ENCODE assay signal across 2 cellular contexts in genomic region chr7:124781418-124781817, GRCh38.
TF ChIP-seq lines count a peak whose summit lies in the region.

No MANE protein-coding gene starts in this region.

TF ChIP-seq in GM23338, 12 proteins besides CTCF, POLR2A, EP300 and RAD21:
- TF ChIP-seq ZNF462 (CRISPR knock-in tag; IDR thresholded peaks at IDR 0.05) = no peak
- TF ChIP-seq NANOG (IDR thresholded peaks at IDR 0.05; ENCODE audit: borderline replicate concordance) = no peak
- no peak for TF ChIP-seq ZNF331 (CRISPR knock-in tag; IDR thresholded peaks at IDR 0.05; ENCODE audit: low read depth)
- TF ChIP-seq REST (IDR thresholded peaks at IDR 0.05; ENCODE audit: unreplicated experiment) = no peak
- TF ChIP-seq EZH2 (IDR thresholded peaks at IDR 0.05; ENCODE audit: low read depth, unreplicated experiment) = no peak
- no peak for TF ChIP-seq ETS1 (IDR thresholded peaks at IDR 0.05)
- no peak for TF ChIP-seq STAT1 (IDR thresholded peaks at IDR 0.05; ENCODE audit: unreplicated experiment)
- no peak for TF ChIP-seq POLR2AphosphoS5 (IDR thresholded peaks at IDR 0.05; ENCODE audit: low read depth)
- TF ChIP-seq EZH2phosphoT487 (IDR thresholded peaks at IDR 0.05; ENCODE audit: unreplicated experiment) = no peak
- TF ChIP-seq CREB1 (CRISPR knock-in tag; IDR thresholded peaks at IDR 0.05; ENCODE audit: low read depth) = no peak
- no peak for TF ChIP-seq JUNB (IDR thresholded peaks at IDR 0.05; ENCODE audit: unreplicated experiment)
- no peak for TF ChIP-seq ZNF114 (CRISPR knock-in tag; IDR thresholded peaks at IDR 0.05)

TF ChIP-seq in H1, 55 proteins besides CTCF, POLR2A, EP300 and RAD21:
- TF ChIP-seq SIN3A (conservative IDR thresholded peaks at IDR 0.05 in 1 of 2, IDR thresholded peaks at IDR 0.05 in 1 of 2; ENCODE audit: low read depth in 1 of 2, low read length in 2 of 2) (no peak), TBP (IDR thresholded peaks at IDR 0.05; ENCODE audit: low read depth, low read length) (no peak), SP2 (IDR thresholded peaks at IDR 0.05; ENCODE audit: low read length) (no peak), PHF8 (conservative IDR thresholded peaks at IDR 0.05; ENCODE audit: low read depth, low read length) (no peak), TCF12 (IDR thresholded peaks at IDR 0.05; ENCODE audit: low read depth, low read length) (no peak), CTBP2 (IDR thresholded peaks at IDR 0.05; ENCODE audit: borderline replicate concordance, insufficient read depth, insufficient read length, low read length) (no peak), GABPA (IDR thresholded peaks at IDR 0.05; ENCODE audit: borderline replicate concordance, insufficient read depth, low read length) (no peak), CHD1 (IDR thresholded peaks at IDR 0.05; ENCODE audit: low read depth, low read length) (no peak), CHD2 (IDR thresholded peaks at IDR 0.05; ENCODE audit: low read length) (no peak), POU5F1 (IDR thresholded peaks at IDR 0.05; ENCODE audit: low read depth, low read length) (no peak), E2F6 (IDR thresholded peaks at IDR 0.05) (no peak), YY1 (IDR thresholded peaks at IDR 0.05; ENCODE audit: low read depth, low read length) (no peak), KDM4A (IDR thresholded peaks at IDR 0.05; ENCODE audit: low read depth, low read length, severe bottlenecking) (no peak), CEBPB (IDR thresholded peaks at IDR 0.05; ENCODE audit: low read depth, low read length) (no peak), SIRT6 (IDR thresholded peaks at IDR 0.05; ENCODE audit: low read length) (no peak), ATF2 (IDR thresholded peaks at IDR 0.05; ENCODE audit: low read length) (no peak), HDAC2 (IDR thresholded peaks at IDR 0.05; ENCODE audit: borderline replicate concordance in 1 of 2, low read depth in 2 of 2, low read length in 2 of 2) (no peak), RXRA (IDR thresholded peaks at IDR 0.05; ENCODE audit: insufficient read depth, low read depth, low read length) (no peak), CHD7 (IDR thresholded peaks at IDR 0.05; ENCODE audit: insufficient replicate concordance, low read length) (no peak), RBBP5 (IDR thresholded peaks at IDR 0.05; ENCODE audit: borderline replicate concordance, low read depth, low read length) (no peak)
